8 cellular contexts compared by ENCODE assay signal in the genomic region with DNA sequence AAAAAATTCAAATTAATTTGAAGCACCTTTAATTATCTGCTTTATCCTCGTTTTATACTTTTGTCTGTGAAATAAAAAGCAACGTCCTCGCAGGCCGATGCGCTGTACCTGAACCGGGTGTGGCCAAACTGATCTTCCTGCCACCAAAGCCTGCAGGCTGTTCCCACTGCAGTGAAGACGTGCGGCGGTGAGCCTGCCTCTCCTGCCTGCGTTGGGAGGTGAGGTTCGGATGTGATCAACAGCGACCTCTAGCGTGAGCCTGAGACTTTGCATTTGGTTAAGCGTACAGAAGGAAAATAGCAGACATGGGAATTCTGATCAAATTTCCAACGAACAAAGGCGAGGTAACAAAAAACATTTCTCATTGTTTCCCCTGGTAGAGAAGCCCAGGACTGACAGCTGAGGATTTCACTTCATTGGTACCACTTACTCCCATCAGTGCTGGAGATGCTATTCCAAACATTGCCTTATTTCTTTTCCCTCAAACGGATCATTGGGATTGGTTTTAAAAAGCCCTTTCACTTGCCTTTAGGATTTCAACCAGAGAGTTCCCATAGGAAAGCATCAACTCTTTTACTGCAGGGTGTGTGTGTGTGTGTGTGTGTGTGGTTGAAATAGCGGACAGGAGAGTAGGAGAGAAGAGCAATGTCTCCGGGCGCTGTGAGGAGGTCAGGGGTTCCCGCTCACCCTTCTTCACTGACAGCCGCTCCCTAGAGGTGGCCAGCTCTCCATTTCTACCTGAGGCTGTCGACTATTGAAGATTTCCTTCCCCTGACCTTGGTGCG. TPM values are rescaled to one million over a fixed set of nuclear protein-coding genes. Genes with fewer than 3 reads are reported as not detected.
DNase-seq lines count a peak whose midpoint lies in the region; ATAC-seq, FAIRE-seq and TF ChIP-seq lines count a peak whose summit lies in the region.

No MANE protein-coding gene starts in this region.

- H3K4ac ChIP-seq in H1 (replicated peaks; ENCODE audit: insufficient read length, low read depth, low read length): no peak overlapping the region

- H2BK15ac ChIP-seq in H1 (ENCODE audit: low read length): peak overlapping the region; percentile 19; the same call in 1 of the 2 replicates

- peaks cover 12% of the 10 kb centered on the region for H3K4me1 Mint-ChIP-seq in mesothelial cell of epicardium

- peak; percentile 50 for ATAC-seq in GM19035 (IDR thresholded peaks at IDR 0.05; ENCODE audit: unreplicated experiment)

- no peak overlapping the region for H3K27ac Mint-ChIP-seq in mesothelial cell of epicardium

- H3K4me1 ChIP-seq in H1 (replicated peaks in 1 of 4; ENCODE audit: control insufficient read depth in 3 of 4, insufficient read depth in 4 of 4, low read length in 3 of 4): peaks cover 0 to 6% (median 1%) of the 10 kb centered on the region in 4 experiments; a peak in 1 of 7 replicates

- no peak overlapping the region for H3K9ac ChIP-seq in H1 (replicated peaks in 1 of 4; ENCODE audit: extremely low read depth in 1 of 4, low read depth in 3 of 4, low read length in 3 of 4)

- no peaks in the 10 kb centered on the region for H3K36me3 ChIP-seq in H1 (ENCODE audit: control insufficient read depth in 2 of 4, insufficient read depth in 4 of 4, low read length in 3 of 4)

- no peak for TF ChIP-seq EP300 in H1 (IDR thresholded peaks at IDR 0.05; ENCODE audit: borderline replicate concordance in 1 of 2, low read depth in 2 of 2, low read length in 2 of 2)

- no peaks in the 10 kb centered on the region for H3K79me1 ChIP-seq in H1 (ENCODE audit: low read depth, low read length)

- H3K18ac ChIP-seq in H1 (ENCODE audit: extremely low read depth, low read length): no peak overlapping the region

- peak overlapping the region; percentile 90 for H2AFZ ChIP-seq in H1 (ENCODE audit: low read length)

- H4K91ac ChIP-seq in H1 (replicated peaks; ENCODE audit: insufficient read length, low read length): no peak overlapping the region

- no peak overlapping the region for H4K8ac ChIP-seq in H1 (ENCODE audit: extremely low read depth, insufficient read depth, low read length)

- no peak overlapping the region for H3K27ac ChIP-seq in H1 (ENCODE audit: low read depth, low read length)

- POLR2A ChIA-PET in H1 (lab: Charles Lee; ENCODE audit: partially characterized antibody): no interaction called here

- H2BK20ac ChIP-seq in H1 (ENCODE audit: low read length): no peak overlapping the region

- no peaks in the 10 kb centered on the region for H3K23me2 ChIP-seq in H1 (ENCODE audit: low read depth, low read length)

- H4K5ac ChIP-seq in H1 (ENCODE audit: insufficient read length, low read depth, low read length): no peak overlapping the region

- peaks cover 4% of the 10 kb centered on the region for H3K9me3 Mint-ChIP-seq in mesothelial cell of epicardium

- H2AK5ac ChIP-seq in H1 (ENCODE audit: low read depth, low read length): no peak overlapping the region

- FAIRE-seq in HTR-8/SVneo (lab: Jason Lieb, UNC) (peak; percentile 86), H1 (lab: Jason Lieb, UNC) (peak; percentile 93)

- DNase-seq in AG09319 (ENCODE audit: extremely low read depth, low read depth) (peak; percentile 56), HTR-8/SVneo (ENCODE audit: insufficient read length, low spot score) (peak; percentile 79), NOMO-1 (lab: John Stamatoyannopoulos, UW; ENCODE audit: unreplicated experiment in 2 of 2) (peak; percentile 51 to 73), H1 (ENCODE audit: low read depth in 1 of 2, low spot score in 2 of 2) (peak; percentile 64 to 85), mesothelial cell of epicardium (ENCODE audit: low spot score in 2 of 2, unreplicated experiment in 2 of 2) (peak; percentile 69 to 82)
- peak; percentile 31 to 71 for DNase-seq in activated CD8-positive, alpha-beta memory T cell treated with anti-CD3 and anti-CD28 coated beads for 4 hours (ENCODE audit: low read depth in 2 of 2)
- peak; percentile 51 to 52 for DNase-seq in stimulated activated CD8-positive, alpha-beta memory T cell treated with anti-CD3 and anti-CD28 coated beads, Interleukin-4, amount 100 ng/mL, for 4 hours (ENCODE audit: low read depth in 2 of 2, low spot score in 1 of 2)

- no peak for TF ChIP-seq POLR2A in H1 (IDR thresholded peaks at IDR 0.05; ENCODE audit: control extremely low read depth in 1 of 2, low read depth in 2 of 2, low read length in 2 of 2)

- no peak overlapping the region for H3K14ac ChIP-seq in H1 (ENCODE audit: insufficient read length)

- H3K56ac ChIP-seq in H1 (replicated peaks; ENCODE audit: insufficient read length, low read depth, low read length): no peak overlapping the region

- 0 out of 2 replicates have a peak overlapping the region, but pooled peaks have one; percentile 18 for H2BK12ac ChIP-seq in H1 (ENCODE audit: low read depth, low read length)

- no peaks in the 10 kb centered on the region for H3K36me3 Mint-ChIP-seq in mesothelial cell of epicardium

- peak overlapping the region; percentile 41 for H3K4me3 Mint-ChIP-seq in mesothelial cell of epicardium

- no peaks in the 10 kb centered on the region for H3K79me2 ChIP-seq in H1 (ENCODE audit: control insufficient read depth in 1 of 2, insufficient read depth in 2 of 2, low read length in 2 of 2)

- H2BK120ac ChIP-seq in H1 (replicated peaks; ENCODE audit: low read depth, low read length): no peak overlapping the region

- no peak overlapping the region for H3K4me3 ChIP-seq in H1 (ENCODE audit: extremely low read depth in 1 of 4, insufficient read depth in 2 of 4, low read depth in 3 of 4, low read length in 4 of 4)

- CTCF ChIA-PET in H1 (lab: Charles Lee; ENCODE audit: partially characterized antibody): interaction anchor here (0.6 to 3.0 kb wide), 37 partner anchors 10 to 511 kb away, joined by 3 to 18 read pairs (median 3); partner anchors contain the start of gene FYN

- no peaks in the 10 kb centered on the region for H3K9me3 ChIP-seq in H1 (ENCODE audit: insufficient read depth in 2 of 2, low read depth in 1 of 2, low read length in 1 of 2)

- no peaks in the 10 kb centered on the region for H4K20me1 ChIP-seq in H1 (replicated peaks in 1 of 2; ENCODE audit: control insufficient read depth in 1 of 2, insufficient read depth in 2 of 2, low read length in 2 of 2)

- TF ChIP-seq RAD21 in H1 (IDR thresholded peaks at IDR 0.05 in 1 of 2, conservative IDR thresholded peaks at IDR 0.05 in 1 of 2; ENCODE audit: low read depth in 2 of 2, low read length in 2 of 2): peak; percentile 100

- H3K23ac ChIP-seq in H1 (ENCODE audit: insufficient read length): no peak overlapping the region

- TF ChIP-seq CTCF in AG09319 (IDR thresholded peaks at IDR 0.05; ENCODE audit: low read depth, low read length) (peak; percentile 90), H1 (IDR thresholded peaks at IDR 0.05; ENCODE audit: control extremely low read depth in 1 of 3, insufficient read depth in 1 of 3, low read depth in 1 of 3, low read length in 3 of 3) (peak; percentile 82 to 93 (median 92)), mesothelial cell of epicardium (IDR thresholded peaks at IDR 0.05; ENCODE audit: unreplicated experiment) (peak; percentile 89)

- H2BK5ac ChIP-seq in H1 (ENCODE audit: low read depth, low read length): no peak overlapping the region

- H3K4me2 ChIP-seq in H1 (ENCODE audit: insufficient read depth in 1 of 2, low read depth in 2 of 2, low read length in 2 of 2): no peak overlapping the region; a peak in 1 of 4 replicates

- H3K27me3 Mint-ChIP-seq in mesothelial cell of epicardium (ENCODE audit: low read depth): no peaks in the 10 kb centered on the region

- 33% methylated on average over 24 of the region's 24 CpGs; no CpG with 5 or more reads in 1 of the 2 experiments for WGBS in H1 (ENCODE audit: extremely low coverage in 1 of 2, insufficient coverage in 1 of 2, insufficient read length in 1 of 2, insufficient replicate concordance in 2 of 2, low coverage in 1 of 2, low lambda C conversion rate in 2 of 2, missing lambda C conversion rate in 1 of 2), 2 experiments

- H3K27me3 ChIP-seq in H1 (replicated peaks in 1 of 4; ENCODE audit: control insufficient read depth in 3 of 4, extremely low read depth in 1 of 4, insufficient read depth in 3 of 4, low read length in 3 of 4): no peaks in the 10 kb centered on the region

TF ChIP-seq in H1, 55 proteins besides CTCF, POLR2A, EP300 and RAD21:
- TF ChIP-seq BRCA1 (IDR thresholded peaks at IDR 0.05; ENCODE audit: low read depth, low read length) (no peak), ZNF274 (IDR thresholded peaks at IDR 0.05; ENCODE audit: borderline replicate concordance, extremely low read depth, low read length) (no peak), JUND (IDR thresholded peaks at IDR 0.05; ENCODE audit: low read length) (0 out of 2 replicates have a peak, but pooled peaks have one; percentile 25), YY1 (IDR thresholded peaks at IDR 0.05; ENCODE audit: low read depth, low read length) (peak; percentile 48; the same call in 1 of the 2 replicates), HDAC6 (IDR thresholded peaks at IDR 0.05; ENCODE audit: low read depth, low read length) (no peak), JUN (IDR thresholded peaks at IDR 0.05; ENCODE audit: low read depth, low read length) (no peak), CBX8 (IDR thresholded peaks at IDR 0.05; ENCODE audit: borderline replicate concordance, low read depth, low read length) (no peak)
- TF ChIP-seq, protein P1, sequence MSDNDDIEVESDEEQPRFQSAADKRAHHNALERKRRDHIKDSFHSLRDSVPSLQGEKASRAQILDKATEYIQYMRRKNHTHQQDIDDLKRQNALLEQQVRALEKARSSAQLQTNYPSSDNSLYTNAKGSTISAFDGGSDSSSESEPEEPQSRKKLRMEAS (IDR thresholded peaks at IDR 0.05): peak; percentile 51; the same call in 1 of the 2 replicates
TF ChIP-seq in H1: peak in this region for 3.

RNA-seq across cellular contexts. Expression of gene CCN6, which starts 56.6 kb away (rescaled TPM):
- not detected in 2 replicates for total RNA-seq in H1 (2021; fragmentation: NEBNext Ultra II Directional; extraction: Animal tissue kit (Norgen Biotek cat#: 25700))
- not detected in 2 replicates for polyA plus RNA-seq in H1 (2011; rRNA removed)
- not detected for polyA plus RNA-seq in H1 (2011; cell fraction: cytosol; rRNA removed)
- not detected for polyA plus RNA-seq in H1 (2011; cell fraction: nucleus; rRNA removed)
- not detected in 4 replicates for polyA plus RNA-seq in H1 (2012, experiment 1 of 2)
- polyA plus RNA-seq in H1 (2012, experiment 2 of 2): not detected
- not detected for polyA plus RNA-seq in H1 (2013, experiment 1 of 2)
- polyA plus RNA-seq in H1 (2013, experiment 2 of 2): not detected
- polyA minus RNA-seq in H1 (2011; rRNA and poly(A)+ RNA removed): not detected in 2 replicates
- polyA minus RNA-seq in H1 (2011; cell fraction: cytosol; rRNA and poly(A)+ RNA removed): not detected
- not detected for polyA minus RNA-seq in H1 (2011; cell fraction: nucleus; rRNA and poly(A)+ RNA removed)
- not detected in 3 replicates for total RNA-seq in mesothelial cell of epicardium
